In the genomic region with DNA sequence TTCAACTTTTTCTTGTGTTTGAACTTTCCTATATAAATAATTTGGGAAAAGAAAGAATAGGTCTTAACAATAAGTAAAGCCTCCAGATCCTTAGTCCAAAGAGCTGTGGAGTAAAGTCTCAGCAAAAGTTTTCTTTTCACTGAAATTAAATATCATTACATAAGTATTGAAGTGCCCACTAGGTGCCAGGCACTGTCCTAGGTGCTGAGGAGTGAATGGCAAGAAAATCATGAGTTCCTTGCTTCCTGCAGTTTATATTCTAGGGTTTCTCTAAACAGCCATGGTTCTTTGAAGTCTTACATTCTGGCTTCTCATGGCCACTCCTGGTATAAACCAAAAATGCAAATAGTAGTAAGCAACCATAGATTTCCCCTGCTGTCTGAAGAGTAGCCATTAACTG, we compare ENCODE assay signal across 32 cellular contexts. TPM values are rescaled to one million over a fixed set of nuclear protein-coding genes. Genes with fewer than 3 reads are reported as not detected.
"Had no signal": no experiment of that assay in that cellular context is flagged by ENCODE, and none has a peak within 500 bp of the region (broad histone marks: within the 10 kb centered on the region; RNA-seq: fewer than 3 reads in every experiment).

No MANE protein-coding gene starts in this region.

- DNase-seq: activated CD4-positive, alpha-beta memory T cell treated with anti-CD3 and anti-CD28 coated beads, Interleukin-2, amount 10 ng/mL, durations not matched to agents 7 days and 5 days; activated CD4-positive, alpha-beta T cell treated with anti-CD3 and anti-CD28 coated beads, Interleukin-2, amount 10 ng/mL, durations not matched to agents 24 days and 14 days; activated gamma-delta T cell treated with Interleukin-2 at 50 U/mL for 16 hours; anterior cingulate cortex; body of pancreas; effector CD4-positive, alpha-beta T cell; erythroblast; head of caudate nucleus; hypothalamus; left ventricle myocardium superior; mammary epithelial cell; naive thymus-derived CD8-positive, alpha-beta T cell; small intestine; stimulated activated CD4-positive, alpha-beta T cell treated with anti-CD3 and anti-CD28 coated beads, Interleukin-15, amount 100 ng/mL, for 24 hours; stimulated activated CD4-positive, alpha-beta T cell treated with anti-CD3 and anti-CD28 coated beads, Interleukin-4, amount 100 ng/mL, for 1 hour; stimulated activated naive CD4-positive, alpha-beta T cell; upper lobe of left lung had no signal

- H3K4me1 ChIP-seq: body of pancreas, gastroesophageal sphincter, neural progenitor cell, upper lobe of left lung had no signal

- ATAC-seq: activated CD4-positive, CD25-positive, alpha-beta regulatory T cell treated with anti-CD3 and anti-CD28 coated beads, Interleukin-2, amount 50 U/mL, for 24 hours; body of pancreas; gastroesophageal sphincter; left ventricle myocardium superior; naive thymus-derived CD8-positive, alpha-beta T cell; sciatic nerve had no signal

- H3K9me3 ChIP-seq: body of pancreas, gastroesophageal sphincter, thoracic aorta, upper lobe of left lung had no signal

- H3K27ac Mint-ChIP-seq: activated CD4-positive, alpha-beta memory T cell treated with anti-CD3 and anti-CD28 coated beads, Interleukin-2, amount 10 ng/mL, durations not matched to agents 7 days and 5 days; activated CD4-positive, alpha-beta T cell treated with anti-CD3 and anti-CD28 coated beads, Interleukin-2, amount 10 ng/mL, durations not matched to agents 24 days and 14 days; activated naive CD4-positive, alpha-beta T cell treated with anti-CD3 and anti-CD28 coated beads, Interleukin-2, amount 50 U/mL, for 24 hours; activated T-helper 1 cell treated with anti-CD3 and anti-CD28 coated beads, Interleukin-12 subunit alpha, Interleukin-12 subunit beta, Interleukin-2, Interleukin-4 antibody, amounts not matched to agents 30 ng/mL and 10 ng/mL and 1 ng/mL, durations not matched to agents 14 hours and 24 hours and 36 hours; mesothelial cell of epicardium; neural progenitor cell had no signal

- H3K36me3 Mint-ChIP-seq: activated naive CD4-positive, alpha-beta T cell treated with anti-CD3 and anti-CD28 coated beads, Interleukin-2, amount 50 U/mL, for 24 hours; mesothelial cell of epicardium; naive thymus-derived CD8-positive, alpha-beta T cell; neural progenitor cell had no signal

- H3K4me1 Mint-ChIP-seq: activated CD4-positive, alpha-beta memory T cell treated with anti-CD3 and anti-CD28 coated beads, Interleukin-2, amount 10 ng/mL, durations not matched to agents 7 days and 5 days; activated CD4-positive, alpha-beta T cell treated with anti-CD3 and anti-CD28 coated beads, Interleukin-2, amount 10 ng/mL, durations not matched to agents 24 days and 14 days; activated naive CD4-positive, alpha-beta T cell treated with anti-CD3 and anti-CD28 coated beads, Interleukin-2, amount 50 U/mL, for 24 hours; mesothelial cell of epicardium; neural progenitor cell had no signal

- H3K9me3 Mint-ChIP-seq: activated CD4-positive, alpha-beta memory T cell treated with anti-CD3 and anti-CD28 coated beads, Interleukin-2, amount 10 ng/mL, durations not matched to agents 7 days and 5 days; activated naive CD4-positive, alpha-beta T cell treated with anti-CD3 and anti-CD28 coated beads, Interleukin-2, amount 50 U/mL, for 24 hours had no signal

- H3K27ac ChIP-seq: body of pancreas, cardiac muscle cell, gastroesophageal sphincter, neural progenitor cell, thoracic aorta, upper lobe of left lung, VCaP had no signal

- H3K36me3 ChIP-seq: cardiac muscle cell, gastroesophageal sphincter, neural progenitor cell, thoracic aorta, upper lobe of left lung had no signal

- H3K4me3 Mint-ChIP-seq: activated CD4-positive, alpha-beta memory T cell treated with anti-CD3 and anti-CD28 coated beads, Interleukin-2, amount 10 ng/mL, durations not matched to agents 7 days and 5 days; activated CD4-positive, alpha-beta T cell treated with anti-CD3 and anti-CD28 coated beads, Interleukin-2, amount 10 ng/mL, durations not matched to agents 24 days and 14 days; activated naive CD4-positive, alpha-beta T cell treated with anti-CD3 and anti-CD28 coated beads, Interleukin-2, amount 50 U/mL, for 24 hours; activated T-helper 1 cell treated with anti-CD3 and anti-CD28 coated beads, Interleukin-12 subunit alpha, Interleukin-12 subunit beta, Interleukin-2, Interleukin-4 antibody, amounts not matched to agents 30 ng/mL and 10 ng/mL and 1 ng/mL, durations not matched to agents 14 hours and 24 hours and 36 hours; mesothelial cell of epicardium; naive thymus-derived CD8-positive, alpha-beta T cell; neural progenitor cell had no signal

- H3K27me3 ChIP-seq: body of pancreas, cardiac muscle cell, neural progenitor cell, upper lobe of left lung had no signal

- H3K4me3 ChIP-seq: body of pancreas, cardiac muscle cell, gastroesophageal sphincter, neural progenitor cell, thoracic aorta, upper lobe of left lung had no signal

RNA-seq across cellular contexts. Expression of gene SPP2, which starts 59.7 kb away (rescaled TPM):
- total RNA-seq: activated CD4-positive, alpha-beta memory T cell treated with anti-CD3 and anti-CD28 coated beads, Interleukin-2, amount 10 ng/mL, durations not matched to agents 7 days and 5 days; activated CD4-positive, alpha-beta T cell treated with anti-CD3 and anti-CD28 coated beads, Interleukin-2, amount 10 ng/mL, durations not matched to agents 24 days and 14 days; activated T-helper 1 cell treated with anti-CD3 and anti-CD28 coated beads, Interleukin-12 subunit alpha, Interleukin-12 subunit beta, Interleukin-2, Interleukin-4 antibody, amounts not matched to agents 30 ng/mL and 10 ng/mL and 1 ng/mL, durations not matched to agents 14 hours and 24 hours and 36 hours; body of pancreas; cardiac muscle cell; cerebellum; gastroesophageal sphincter; left ventricle myocardium superior; mammary epithelial cell; mesothelial cell of epicardium; naive thymus-derived CD8-positive, alpha-beta T cell; osteoblast; posterior vena cava; renal cortical epithelial cell; sciatic nerve; T-helper 2 cell treated with Interferon-gamma antibody and Interleukin-4, amounts not matched to agents 100 ng/mL and 5 ng/mL, for 36 hours; thoracic aorta; upper lobe of left lung had no signal
- polyA plus RNA-seq: cardiac muscle cell; mammary epithelial cell; naive thymus-derived CD8-positive, alpha-beta T cell; small intestine had no signal
